18 cellular contexts compared by ENCODE assay signal in genomic region chr1:34671887-34672286, GRCh38.
"Had no signal": no experiment of that assay in that cellular context is flagged by ENCODE, and none has a peak within 500 bp of the region (broad histone marks: within the 10 kb centered on the region; RNA-seq: fewer than 3 reads in every experiment).

No MANE protein-coding gene starts in this region.

- H3K4me3 ChIP-seq: coronary artery, dorsolateral prefrontal cortex, esophagus squamous epithelium, gastrocnemius medialis, heart right ventricle, left lung, lower lobe of right lung had no signal

- ATAC-seq: gastrocnemius medialis, heart right ventricle, left cardiac atrium, left lung, left ventricle myocardium superior, lower lobe of right lung had no signal

- H3K9me3 ChIP-seq: esophagus squamous epithelium, gastrocnemius medialis, lower lobe of right lung had no signal

- H3K27ac ChIP-seq: coronary artery, dorsolateral prefrontal cortex, esophagus squamous epithelium, gastrocnemius medialis, heart right ventricle, left lung, lower lobe of right lung had no signal

- H3K4me1 ChIP-seq: esophagus squamous epithelium, gastrocnemius medialis, heart right ventricle, left lung, lower lobe of right lung had no signal

- H3K36me3 ChIP-seq: esophagus squamous epithelium, gastrocnemius medialis, heart right ventricle, left lung, lower lobe of right lung had no signal

- DNase-seq: dermis blood vessel endothelial cell; dorsolateral prefrontal cortex; effector CD4-positive, alpha-beta T cell; effector memory CD4-positive, alpha-beta T cell; esophagus squamous epithelium; foreskin fibroblast; foreskin melanocyte; gastrocnemius medialis; head of caudate nucleus; heart right ventricle; hippocampal formation; left cardiac atrium; left lung; left ventricle myocardium superior; lower lobe of right lung; mesenchymal stem cell; midbrain had no signal
